Comparison of ENCODE assay signal across 7 cellular contexts in genomic region chr14:21095430-21096205, GRCh38. TPM values are rescaled to one million over a fixed set of nuclear protein-coding genes. Genes with fewer than 3 reads are reported as not detected.
A peak's percentile ranks its signal among the peaks of the same experiment; 100 is the strongest.
DNase-seq lines count a peak whose midpoint lies in the region; ATAC-seq and TF ChIP-seq lines count a peak whose summit lies in the region.
"Had no signal": no experiment of that assay in that cellular context is flagged by ENCODE, and none has a peak within 500 bp of the region (broad histone marks: within the 10 kb centered on the region; RNA-seq: fewer than 3 reads in every experiment).

No MANE protein-coding gene starts in this region.

- WGBS in sigmoid colon, 2 donors: 70% methylated on average over 6 of the region's 6 CpGs

- H3K4me3 ChIP-seq in colonic mucosa (no peak overlapping the region), sigmoid colon (no peak overlapping the region)

- ATAC-seq in GM19324 (IDR thresholded peaks at IDR 0.05; ENCODE audit: low FRiP score, unreplicated experiment) (no peak), HG03457 (IDR thresholded peaks at IDR 0.05; ENCODE audit: unreplicated experiment) (no peak)

- H3K9me3 ChIP-seq in colonic mucosa (no peaks in the 10 kb centered on the region), sigmoid colon (no peaks in the 10 kb centered on the region)

- DNase-seq in LHCN-M2 (ENCODE audit: low read depth) (peak; percentile 50), colonic mucosa (no peak), sigmoid colon (no peak)
- DNase-seq in activated CD4-positive, alpha-beta memory T cell treated with anti-CD3 and anti-CD28 coated beads for 36 hours: no peak

- H3K9ac ChIP-seq in colonic mucosa (ENCODE audit: low read depth in 2 of 2, low read length in 2 of 2): no peak overlapping the region
- H3K9ac ChIP-seq: KMS-11 had no signal

- TF ChIP-seq EP300 in sigmoid colon (IDR thresholded peaks at IDR 0.05): no peak

- POLR2A ChIA-PET in activated CD4-positive, alpha-beta memory T cell treated with anti-CD3 and anti-CD28 coated beads for 36 hours (lab: Charles Lee): interaction anchor here (0.6 kb wide), 1 partner anchor 12 kb away, joined by 3 read pairs; no protein-coding TSS in a partner anchor

- peaks cover 23% of the 10 kb centered on the region for H3K4me1 Mint-ChIP-seq in activated CD4-positive, alpha-beta memory T cell treated with anti-CD3 and anti-CD28 coated beads for 36 hours (ENCODE audit: low read depth)

- no peak overlapping the region for H3K4me3 Mint-ChIP-seq in activated CD4-positive, alpha-beta memory T cell treated with anti-CD3 and anti-CD28 coated beads for 36 hours

- peaks cover 7% of the 10 kb centered on the region for H3K4me1 ChIP-seq in colonic mucosa
- H3K4me1 ChIP-seq in sigmoid colon: peaks cover 0 to 69% (median 62%) of the 10 kb centered on the region in 4 donors

- no peaks in the 10 kb centered on the region for H3K9me3 Mint-ChIP-seq in activated CD4-positive, alpha-beta memory T cell treated with anti-CD3 and anti-CD28 coated beads for 36 hours

- no peaks in the 10 kb centered on the region for H3K27me3 ChIP-seq in colonic mucosa
- no peaks in the 10 kb centered on the region for H3K27me3 ChIP-seq in sigmoid colon

- no peak for TF ChIP-seq POLR2A in sigmoid colon (IDR thresholded peaks at IDR 0.05)

- peaks cover 1% of the 10 kb centered on the region for H3K36me3 Mint-ChIP-seq in activated CD4-positive, alpha-beta memory T cell treated with anti-CD3 and anti-CD28 coated beads for 36 hours

- H3K36me3 ChIP-seq in colonic mucosa: no peaks in the 10 kb centered on the region
- H3K36me3 ChIP-seq in sigmoid colon: peaks cover 0 to 26% (median 23%) of the 10 kb centered on the region in 4 donors

- intact Hi-C loops in colonic mucosa (cut with DNase I): no loop called here
- intact Hi-C loops in sigmoid colon (cut with DNase I): loop anchor here (5.0 to 10.0 kb wide), 3 partner anchors 413 to 761 kb away; partner anchors contain the start of genes CCNB1IP1 and RNASE4
- intact Hi-C loops in activated CD4-positive, alpha-beta memory T cell treated with anti-CD3 and anti-CD28 coated beads for 36 hours (cut with micrococcal nuclease): no loop called here

- H3K27ac ChIP-seq in colonic mucosa (peak overlapping the region; percentile 58), sigmoid colon (peak overlapping the region; percentile 92 to 98 (median 97))
- H3K27ac ChIP-seq: KMS-11 had no signal

- TF ChIP-seq CTCF in colonic mucosa (IDR thresholded peaks at IDR 0.05): no peak
- TF ChIP-seq CTCF in sigmoid colon (IDR thresholded peaks at IDR 0.05): no peak

- no peak overlapping the region for H3K27ac Mint-ChIP-seq in activated CD4-positive, alpha-beta memory T cell treated with anti-CD3 and anti-CD28 coated beads for 36 hours

- no peaks in the 10 kb centered on the region for H3K27me3 Mint-ChIP-seq in activated CD4-positive, alpha-beta memory T cell treated with anti-CD3 and anti-CD28 coated beads for 36 hours

- CTCF ChIA-PET in activated CD4-positive, alpha-beta memory T cell treated with anti-CD3 and anti-CD28 coated beads for 36 hours (lab: Charles Lee): interaction anchor here (0.7 to 7.8 kb wide), 9 partner anchors 8 to 91 kb away, joined by 3 to 278 read pairs (median 6); partner anchors contain the start of genes ARHGEF40 and TMEM253

RNA-seq across cellular contexts. Expression of gene ZNF219, which starts 2.8 kb away (rescaled TPM):
- total RNA-seq in LHCN-M2 (2014; rRNA removed) (18.3 and 19.1 TPM in 2 replicates), colonic mucosa (10 to 100 TPM; 44.0 to 79.6 TPM), sigmoid colon (10 to 100 TPM; 38.2 to 89.7 (median 65.0) TPM)
- 12.2 TPM for polyA plus RNA-seq in LHCN-M2 (2012)
- polyA plus RNA-seq in sigmoid colon: 10 to 100 TPM; 27.6 to 52.9 (median 29.4) TPM
- 10 to 100 TPM in 1 of 2 experiments, 1 to 10 TPM in 1; 9.9 to 10.7 TPM for total RNA-seq in activated CD4-positive, alpha-beta memory T cell treated with anti-CD3 and anti-CD28 coated beads for 36 hours

RNA-seq across cellular contexts. Expression of gene TMEM253, which starts 5.2 kb away (rescaled TPM):
- total RNA-seq in LHCN-M2 (2014; rRNA removed): 0.13 TPM in 1 of 2 replicates, not detected in the other
- 0.28 TPM for polyA plus RNA-seq in LHCN-M2 (2012)
- total RNA-seq in colonic mucosa: 10 to 100 TPM; 28.8 to 48.3 TPM
- total RNA-seq in sigmoid colon: 1 to 10 TPM in 1 of 4 donors, not detected in 3; 1.1 TPM
- 10 to 100 TPM; 14.1 to 28.4 (median 14.4) TPM for polyA plus RNA-seq in sigmoid colon
- not detected for total RNA-seq in activated CD4-positive, alpha-beta memory T cell treated with anti-CD3 and anti-CD28 coated beads for 36 hours

RNA-seq across cellular contexts. Expression of gene ARHGEF40, which starts 25.5 kb away (rescaled TPM):
- total RNA-seq in LHCN-M2 (2014; rRNA removed): 42.0 and 43.9 TPM in 2 replicates
- 21.4 TPM for polyA plus RNA-seq in LHCN-M2 (2012)
- total RNA-seq in colonic mucosa: 10 to 100 TPM; 49.5 to 66.9 TPM
- 10 to 100 TPM; 15.0 to 48.5 (median 17.4) TPM for total RNA-seq in sigmoid colon
- polyA plus RNA-seq in sigmoid colon: 10 to 100 TPM; 12.5 to 26.5 (median 18.0) TPM
- total RNA-seq in activated CD4-positive, alpha-beta memory T cell treated with anti-CD3 and anti-CD28 coated beads for 36 hours: under 1 TPM; 0.33 to 0.44 TPM

RNA-seq across cellular contexts. Expression of gene RNASE8, which starts 38.0 kb away (rescaled TPM):
- not detected in 2 replicates for total RNA-seq in LHCN-M2 (2014; rRNA removed)
- not detected for polyA plus RNA-seq in LHCN-M2 (2012)
- total RNA-seq in colonic mucosa: not detected
- total RNA-seq in sigmoid colon: not detected
- polyA plus RNA-seq in sigmoid colon: not detected
- total RNA-seq in activated CD4-positive, alpha-beta memory T cell treated with anti-CD3 and anti-CD28 coated beads for 36 hours: not detected

RNA-seq across cellular contexts. Expression of gene RNASE7, which starts 53.5 kb away (rescaled TPM):
- total RNA-seq in LHCN-M2 (2014; rRNA removed) (not detected in 2 replicates), colonic mucosa (under 1 TPM; 0.16 to 0.30 TPM), sigmoid colon (not detected)
- polyA plus RNA-seq in LHCN-M2 (2012): not detected
- under 1 TPM in 1 of 3 donors, not detected in 2; 0.10 TPM for polyA plus RNA-seq in sigmoid colon
- total RNA-seq in activated CD4-positive, alpha-beta memory T cell treated with anti-CD3 and anti-CD28 coated beads for 36 hours: not detected

Comparison
In these comparisons a context has a peak if more than half of its experiments do, and no peak if none do; other contexts are left out.
1. RNA of gene TMEM253, which starts 5.2 kb away (total RNA-seq): 28.8 to 48.3 TPM in colonic mucosa; 1.1 TPM in sigmoid colon, not detected in activated CD4-positive, alpha-beta memory T cell treated with anti-CD3 and anti-CD28 coated beads for 36 hours and 0.13 TPM in LHCN-M2; every median in the first group is over 10 times any median in the second.
2. RNA of gene ARHGEF40, which starts 25.5 kb away (total RNA-seq): 49.5 to 66.9 TPM in colonic mucosa, 42.0 to 43.9 TPM in LHCN-M2 and 15.0 to 48.5 TPM in sigmoid colon; 0.33 to 0.44 TPM in activated CD4-positive, alpha-beta memory T cell treated with anti-CD3 and anti-CD28 coated beads for 36 hours; every median in the first group is over 10 times any median in the second.